ENCODE assay signal across 10 cellular contexts in genomic region chr6:138545621-138545980, GRCh38. TPM values are rescaled to one million over a fixed set of nuclear protein-coding genes. Genes with fewer than 3 reads are reported as not detected.
A peak's percentile ranks its signal among the peaks of the same experiment; 100 is the strongest.
DNase-seq lines count a peak whose midpoint lies in the region; FAIRE-seq and TF ChIP-seq lines count a peak whose summit lies in the region.
"Had no signal": no experiment of that assay in that cellular context is flagged by ENCODE, and none has a peak within 500 bp of the region (broad histone marks: within the 10 kb centered on the region; RNA-seq: fewer than 3 reads in every experiment).

No MANE protein-coding gene starts in this region.

- TF ChIP-seq CTCF in HEK293 (tag by site-specific recombination; IDR thresholded peaks at IDR 0.05), result no peak
- no peak for TF ChIP-seq CTCF in colonic mucosa (IDR thresholded peaks at IDR 0.05)
- TF ChIP-seq CTCF in kidney (IDR thresholded peaks at IDR 0.05; ENCODE audit: borderline replicate concordance, extremely low read depth, insufficient read depth), result no peak
- TF ChIP-seq CTCF in RWPE1 (conservative IDR thresholded peaks at IDR 0.05; ENCODE audit: low read depth), result no peak

- no peaks in the 10 kb centered on the region for H3K9me3 ChIP-seq in HEK293 (ENCODE audit: control insufficient read depth, insufficient read depth, low read depth, low read length)
- no peaks in the 10 kb centered on the region for H3K9me3 ChIP-seq in colonic mucosa
- no peaks in the 10 kb centered on the region for H3K9me3 ChIP-seq in kidney (ENCODE audit: control insufficient read depth in 1 of 2, low read length in 2 of 2)
- H3K9me3 ChIP-seq in skeletal muscle satellite cell (replicated peaks; ENCODE audit: low read length), result no peaks in the 10 kb centered on the region

- CTCF ChIA-PET in HEK293 (lab: Yijun Ruan, JAX) (interaction anchor here (0.7 kb wide), 1 partner anchor 220 kb away, joined by 3 read pairs; no protein-coding TSS in a partner anchor), RWPE1 (lab: Yijun Ruan, JAX) (no interaction called here)

- FAIRE-seq in kidney (lab: Jason Lieb, UNC), result no peak

- H3K4me3 ChIP-seq in HEK293 (ENCODE audit: low read depth, low read length), result no peak overlapping the region
- H3K4me3 ChIP-seq in colonic mucosa, result peak overlapping the region; percentile 20
- H3K4me3 ChIP-seq in kidney (ENCODE audit: low read length in 2 of 2), result peak overlapping the region in 1 of 2 donors; percentile 8
- H3K4me3 ChIP-seq in skeletal muscle satellite cell (ENCODE audit: low read length), result peak overlapping the region; percentile 64

- 0 out of 2 replicates have a peak, but pooled peaks cover 3% of the 10 kb centered on the region for H3K4me1 ChIP-seq in HEK293 (ENCODE audit: control insufficient read depth, insufficient read depth, low read length)
- peaks cover 5% of the 10 kb centered on the region for H3K4me1 ChIP-seq in colonic mucosa
- H3K4me1 ChIP-seq in kidney (ENCODE audit: control insufficient read depth in 1 of 2, insufficient read depth in 1 of 2, low read depth in 1 of 2, low read length in 2 of 2), result no peaks in the 10 kb centered on the region
- peaks cover 35% of the 10 kb centered on the region for H3K4me1 ChIP-seq in skeletal muscle satellite cell (ENCODE audit: control insufficient read depth, insufficient read depth, low read length)

- DNase-seq in colonic mucosa (peak; percentile 44), kidney (peak; percentile 79), amniotic stem cell (lab: John Stamatoyannopoulos, UW) (no peak), RWPE1 (ENCODE audit: low spot score) (no peak), NCI-H2196 (lab: John Stamatoyannopoulos, UW; ENCODE audit: unreplicated experiment) (no peak)
- no peak for DNase-seq in NK-92 treated with Interleukin-12 subunit alpha and Interleukin-12 subunit beta, amount 100 ng/mL, for 24 hours (lab: John Stamatoyannopoulos, UW)
- DNase-seq: activated B cell treated with CpG ODN at 0.5 μM for 24 hours, NCI-H2081 treated with DMSO at 0.1 percent for 48 hours had no signal

- intact Hi-C loops in colonic mucosa (cut with DNase I) (no loop called here), kidney (cut with DNase I) (no loop called here)

- peak overlapping the region in 1 of 2 donors; percentile 71 for H3K9ac ChIP-seq in colonic mucosa (ENCODE audit: low read depth in 2 of 2, low read length in 2 of 2)
- no peak overlapping the region for H3K9ac ChIP-seq in kidney (ENCODE audit: low read length in 2 of 2)
- H3K9ac ChIP-seq in skeletal muscle satellite cell (ENCODE audit: low read depth, low read length), result peak overlapping the region; percentile 60

- H3K27ac ChIP-seq in HEK293 (ENCODE audit: extremely low read depth, low read depth, low read length) (no peak overlapping the region), colonic mucosa (peak overlapping the region; percentile 57), kidney (ENCODE audit: low read depth in 2 of 2, low read length in 2 of 2) (peak overlapping the region; percentile 5 to 15), RWPE1 (no peak overlapping the region)

- H3K27me3 ChIP-seq in colonic mucosa (no peaks in the 10 kb centered on the region), skeletal muscle satellite cell (ENCODE audit: control insufficient read depth, insufficient read depth, low read length) (no peaks in the 10 kb centered on the region)

- POLR2A ChIA-PET in HEK293 (lab: Yijun Ruan, JAX), result no interaction called here
- POLR2A ChIA-PET in RWPE1 (lab: Yijun Ruan, JAX; ENCODE audit: low non-redundant PET), result no interaction called here

- H3K36me3 ChIP-seq in HEK293 (ENCODE audit: control insufficient read depth in 2 of 2, insufficient read depth in 1 of 2, low read length in 2 of 2) (no peaks in the 10 kb centered on the region), colonic mucosa (no peaks in the 10 kb centered on the region), kidney (ENCODE audit: control insufficient read depth in 1 of 2, insufficient read depth in 2 of 2, low read length in 2 of 2) (no peaks in the 10 kb centered on the region), skeletal muscle satellite cell (ENCODE audit: insufficient read depth, low read length) (no peaks in the 10 kb centered on the region)

- peak overlapping the region; percentile 79 for H3K4me2 ChIP-seq in skeletal muscle satellite cell (ENCODE audit: low read length)

TF ChIP-seq in HEK293, 187 proteins besides CTCF, POLR2A, EP300 and RAD21:
- peak; percentile 81 for TF ChIP-seq ZIC2 (tag by site-specific recombination; IDR thresholded peaks at IDR 0.05)
- TF ChIP-seq TRIM28 (IDR thresholded peaks at IDR 0.05; ENCODE audit: borderline replicate concordance, low read length), result 0 out of 2 replicates have a peak, but pooled peaks have one; percentile 35
- TF ChIP-seq ZNF138 (tag by site-specific recombination; IDR thresholded peaks at IDR 0.05; ENCODE audit: borderline replicate concordance), result no peak
- TF ChIP-seq ZNF580 (tag by site-specific recombination; IDR thresholded peaks at IDR 0.05), result no peak
- peak; percentile 47 for TF ChIP-seq ZNF341 (tag by site-specific recombination; IDR thresholded peaks at IDR 0.05; ENCODE audit: low read depth)
- no peak for TF ChIP-seq ZNF596 (tag by site-specific recombination; IDR thresholded peaks at IDR 0.05)
- no peak for TF ChIP-seq MZF1 (tag by site-specific recombination; IDR thresholded peaks at IDR 0.05; ENCODE audit: borderline replicate concordance)
- TF ChIP-seq ZFHX2 (tag by site-specific recombination; conservative IDR thresholded peaks at IDR 0.05), result no peak

RNA-seq across cellular contexts. Expression of gene NHSL1, which starts 46.3 kb away (rescaled TPM):
- total RNA-seq in colonic mucosa (10 to 100 TPM; 82.8 to 94.8 TPM), kidney (31.4 TPM)
- polyA plus RNA-seq in kidney (ENCODE audit: insufficient read depth, low read depth, low replicate concordance), result 4.4 TPM
- total RNA-seq in skeletal muscle satellite cell (2012; rRNA removed), result 6.8 and 12.0 TPM in 2 replicates

Comparison
In these comparisons a context has a peak if more than half of its experiments do, and no peak if none do; other contexts are left out.
1. H3K27ac ChIP-seq: peak in colonic mucosa (single experiment) and kidney (2 of 2); none in HEK293 (single experiment) and RWPE1 (single experiment).
2. DNase-seq: peak in colonic mucosa (single experiment) and kidney (single experiment); none in NK-92 treated with Interleukin-12 subunit alpha and Interleukin-12 subunit beta, amount 100 ng/mL, for 24 hours (single experiment), amniotic stem cell (single experiment), RWPE1 (single experiment) and NCI-H2196 (single experiment).